ENCODE assay signal across 19 cellular contexts in genomic region chr7:6422926-6423632, GRCh38. TPM values are rescaled to one million over a fixed set of nuclear protein-coding genes. Genes with fewer than 3 reads are reported as not detected.
DNase-seq lines count a peak whose midpoint lies in the region; ATAC-seq and FAIRE-seq lines count a peak whose summit lies in the region.
"Had no signal": no experiment of that assay in that cellular context is flagged by ENCODE, and none has a peak within 500 bp of the region (broad histone marks: within the 10 kb centered on the region; RNA-seq: fewer than 3 reads in every experiment).

No MANE protein-coding gene starts in this region.

- H3K4me1 Mint-ChIP-seq in activated T-cell treated with anti-CD3 and anti-CD28 coated beads, Interleukin-2, amount 50 U/mL, for 24 hours (ENCODE audit: low read depth), result peaks cover 10% of the 10 kb centered on the region

- no peaks in the 10 kb centered on the region for H3K27me3 Mint-ChIP-seq in activated T-cell treated with anti-CD3 and anti-CD28 coated beads, Interleukin-2, amount 50 U/mL, for 24 hours

- no peak overlapping the region for H3K4me3 Mint-ChIP-seq in activated T-cell treated with anti-CD3 and anti-CD28 coated beads, Interleukin-2, amount 50 U/mL, for 24 hours
- H3K4me3 Mint-ChIP-seq: natural killer cell had no signal

- no peaks in the 10 kb centered on the region for H3K27me3 ChIP-seq in right cardiac atrium (ENCODE audit: control insufficient read depth, insufficient read depth)

- H3K36me3 Mint-ChIP-seq in activated T-cell treated with anti-CD3 and anti-CD28 coated beads, Interleukin-2, amount 50 U/mL, for 24 hours (ENCODE audit: low read depth), result peaks cover 81% of the 10 kb centered on the region
- H3K36me3 Mint-ChIP-seq: natural killer cell had no signal

- no peak for DNase-seq in activated T-cell treated with anti-CD3 and anti-CD28 coated beads, Interleukin-2, amount 50 U/mL, for 24 hours
- DNase-seq in activated T-cell treated with anti-CD3 and anti-CD28 coated beads for 4 hours, result no peak
- peak; percentile 57 for DNase-seq in SKM-1 (lab: John Stamatoyannopoulos, UW; ENCODE audit: unreplicated experiment)
- peak in 2 of 3 donors; percentile 74 to 75 for DNase-seq in right cardiac atrium
- peak in 7 of 49 donors; percentile 4 to 27 (median 24) for DNase-seq in substantia nigra (lab: John Stamatoyannopoulos, UW)
- no peak for DNase-seq in HTR-8/SVneo (ENCODE audit: insufficient read length, low spot score)
- DNase-seq in NAMALWA (ENCODE audit: low spot score), result no peak
- no peak for DNase-seq in NCI-H1105 (lab: John Stamatoyannopoulos, UW)
- DNase-seq: COR-L47; GOT3; hippocampal formation; KBM-7; natural killer cell; NCI-H187; NCI-H510A treated with DMSO at 0.1 percent for 48 hours; PC-3; retina; stimulated activated CD4-positive, alpha-beta T cell treated with anti-CD3 and anti-CD28 coated beads, Interleukin-4, amount 100 ng/mL, for 1 hour had no signal

- no peak overlapping the region for H3K27ac ChIP-seq in right cardiac atrium (ENCODE audit: low read length)
- peak overlapping the region; percentile 49 for H3K27ac ChIP-seq in substantia nigra (ENCODE audit: low read depth, low read length, poor library complexity, severe bottlenecking)

- no peaks in the 10 kb centered on the region for H3K9me3 Mint-ChIP-seq in activated T-cell treated with anti-CD3 and anti-CD28 coated beads, Interleukin-2, amount 50 U/mL, for 24 hours
- H3K9me3 Mint-ChIP-seq: natural killer cell had no signal

- ATAC-seq in right cardiac atrium, result peak; percentile 9 to 24
- ATAC-seq: left lobe of liver had no signal

- no peak overlapping the region for H3K4me3 ChIP-seq in right cardiac atrium (ENCODE audit: low read length)

- FAIRE-seq in HTR-8/SVneo (lab: Jason Lieb, UNC), result no peak

- H3K4me1 ChIP-seq in right cardiac atrium (ENCODE audit: control insufficient read depth, insufficient read depth, low read length), result no peaks in the 10 kb centered on the region

- intact Hi-C loops in right cardiac atrium (cut with DNase I), result no loop called here

- peak overlapping the region; percentile 61 for H3K27ac Mint-ChIP-seq in activated T-cell treated with anti-CD3 and anti-CD28 coated beads, Interleukin-2, amount 50 U/mL, for 24 hours

- no peaks in the 10 kb centered on the region for H3K9me3 ChIP-seq in right cardiac atrium (ENCODE audit: control insufficient read depth, low read length)

- 86% methylated on average over 18 of the region's 18 CpGs for WGBS in right cardiac atrium

RNA-seq across cellular contexts. Expression of gene DAGLB, which starts 24.7 kb away (rescaled TPM):
- 1 to 10 TPM; 7.9 to 9.9 (median 9.1) TPM for total RNA-seq in right cardiac atrium
- 5.4 TPM for polyA plus RNA-seq in right cardiac atrium

RNA-seq across cellular contexts. Expression of gene RAC1, which starts 48.8 kb away (rescaled TPM):
- 100 to 1,000 TPM; 145 to 164 (median 153) TPM for total RNA-seq in right cardiac atrium
- polyA plus RNA-seq in right cardiac atrium, result 110 TPM

Comparison
In these comparisons a context has a peak if more than half of its experiments do, and no peak if none do; other contexts are left out.
1. DNase-seq: peak in SKM-1 (single experiment) and right cardiac atrium (2 of 3); none in activated T-cell treated with anti-CD3 and anti-CD28 coated beads, Interleukin-2, amount 50 U/mL, for 24 hours (single experiment), activated T-cell treated with anti-CD3 and anti-CD28 coated beads for 4 hours (single experiment), HTR-8/SVneo (single experiment), NAMALWA (single experiment) and NCI-H1105 (single experiment).